ENCODE assay signal across 9 cellular contexts in genomic region chr1:63775418-63776127, GRCh38. TPM values are rescaled to one million over a fixed set of nuclear protein-coding genes. Genes with fewer than 3 reads are reported as not detected.
DNase-seq lines count a peak whose midpoint lies in the region; ATAC-seq and TF ChIP-seq lines count a peak whose summit lies in the region.
"Had no signal": no experiment of that assay in that cellular context is flagged by ENCODE, and none has a peak within 500 bp of the region (broad histone marks: within the 10 kb centered on the region; RNA-seq: fewer than 3 reads in every experiment).

No MANE protein-coding gene starts in this region.

- peaks cover 70% of the 10 kb centered on the region for H3K4me1 Mint-ChIP-seq in WTC11

- peak overlapping the region; percentile 99 for H3K27ac Mint-ChIP-seq in WTC11

- H3K27ac ChIP-seq in iPS DF 6.9 (ENCODE audit: low read length) = peak overlapping the region; percentile 44
- H3K27ac ChIP-seq in skin epidermis = peak overlapping the region in 7 of 21 experiments; percentile 59 to 85 (median 81)
- H3K27ac ChIP-seq: 22Rv1 had no signal

- no peaks in the 10 kb centered on the region for H3K27me3 Mint-ChIP-seq in WTC11 (ENCODE audit: low read depth)

- H3K9me3 ChIP-seq in iPS DF 6.9 (ENCODE audit: control insufficient read depth, insufficient read depth, low read length) = no peaks in the 10 kb centered on the region

- ATAC-seq in WTC11 = no peak

- DNase-seq in DMS 273 (lab: John Stamatoyannopoulos, UW; ENCODE audit: unreplicated experiment) (peak; percentile 40), DMS 273 treated with DMSO at 0.1 percent for 48 hours (lab: John Stamatoyannopoulos, UW) (no peak), WTC11 (ENCODE audit: low spot score) (no peak), iPS DF 6.9 (ENCODE audit: low read depth, low spot score) (no peak), cerebellar nuclear complex (lab: John Stamatoyannopoulos, UW) (no peak), DMS153 treated with DMSO at 0.1 percent for 48 hours (lab: John Stamatoyannopoulos, UW; ENCODE audit: unreplicated experiment) (no peak)
- no peak for DNase-seq in activated effector memory CD4-positive, alpha-beta T cell treated with anti-CD3 and anti-CD28 coated beads, Interleukin-2, amount 50 U/mL, for 16 hours

- H3K36me3 ChIP-seq in iPS DF 6.9 (ENCODE audit: control insufficient read depth, insufficient read depth, low read length) = no peaks in the 10 kb centered on the region

- no peak for TF ChIP-seq CTCF in WTC11 (IDR thresholded peaks at IDR 0.05)

- H3K36me3 Mint-ChIP-seq in WTC11 = no peaks in the 10 kb centered on the region

- peak overlapping the region; percentile 55; the same call in 1 of the 2 replicates for H3K4me3 ChIP-seq in iPS DF 6.9 (ENCODE audit: low read length)
- H3K4me3 ChIP-seq in skin epidermis = peak overlapping the region; percentile 54 to 69 (median 59)

- H3K4me3 Mint-ChIP-seq in WTC11 = peak overlapping the region; percentile 95

- no CpG with 5 or more reads among the region's 8 CpGs for WGBS in iPS DF 6.9 (ENCODE audit: insufficient coverage, insufficient read length)

- H3K4me1 ChIP-seq in iPS DF 6.9 (ENCODE audit: control insufficient read depth, insufficient read depth, low read length) = peaks cover 3% of the 10 kb centered on the region; the same call in 1 of the 2 replicates

- H3K9me3 Mint-ChIP-seq in WTC11 = no peaks in the 10 kb centered on the region

- POLR2A ChIA-PET in WTC11 (lab: Charles Lee) = interaction anchor here (0.9 to 1.6 kb wide), 4 partner anchors 15 to 139 kb away, joined by 3 to 4 read pairs (median 4); no protein-coding TSS in a partner anchor

- CTCF ChIA-PET in WTC11 (lab: Charles Lee) = interaction anchor here (1.0 to 1.3 kb wide), 6 partner anchors 11 to 142 kb away, joined by 3 to 14 read pairs (median 4); no protein-coding TSS in a partner anchor

- no peaks in the 10 kb centered on the region for H3K27me3 ChIP-seq in iPS DF 6.9 (ENCODE audit: control insufficient read depth, insufficient read depth, low read length)

TF ChIP-seq in WTC11, 78 proteins besides CTCF, POLR2A, EP300 and RAD21:
- TF ChIP-seq, protein P1, sequence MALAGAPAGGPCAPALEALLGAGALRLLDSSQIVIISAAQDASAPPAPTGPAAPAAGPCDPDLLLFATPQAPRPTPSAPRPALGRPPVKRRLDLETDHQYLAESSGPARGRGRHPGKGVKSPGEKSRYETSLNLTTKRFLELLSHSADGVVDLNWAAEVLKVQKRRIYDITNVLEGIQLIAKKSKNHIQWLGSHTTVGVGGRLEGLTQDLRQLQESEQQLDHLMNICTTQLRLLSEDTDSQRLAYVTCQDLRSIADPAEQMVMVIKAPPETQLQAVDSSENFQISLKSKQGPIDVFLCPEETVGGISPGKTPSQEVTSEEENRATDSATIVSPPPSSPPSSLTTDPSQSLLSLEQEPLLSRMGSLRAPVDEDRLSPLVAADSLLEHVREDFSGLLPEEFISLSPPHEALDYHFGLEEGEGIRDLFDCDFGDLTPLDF (CRISPR knock-in tag; IDR thresholded peaks at IDR 0.05) = no peak
- TF ChIP-seq FOXJ3 (CRISPR knock-in tag; IDR thresholded peaks at IDR 0.05; ENCODE audit: borderline replicate concordance) (0 out of 2 replicates have a peak, but pooled peaks have one; percentile 14), TEAD1 (CRISPR knock-in tag; IDR thresholded peaks at IDR 0.05) (peak; percentile 68; the same call in 1 of the 2 replicates), ZNF423 (CRISPR knock-in tag; IDR thresholded peaks at IDR 0.05) (peak; percentile 59), FOXK1 (CRISPR knock-in tag; IDR thresholded peaks at IDR 0.05) (peak; percentile 96)
- TF ChIP-seq, protein P2, sequence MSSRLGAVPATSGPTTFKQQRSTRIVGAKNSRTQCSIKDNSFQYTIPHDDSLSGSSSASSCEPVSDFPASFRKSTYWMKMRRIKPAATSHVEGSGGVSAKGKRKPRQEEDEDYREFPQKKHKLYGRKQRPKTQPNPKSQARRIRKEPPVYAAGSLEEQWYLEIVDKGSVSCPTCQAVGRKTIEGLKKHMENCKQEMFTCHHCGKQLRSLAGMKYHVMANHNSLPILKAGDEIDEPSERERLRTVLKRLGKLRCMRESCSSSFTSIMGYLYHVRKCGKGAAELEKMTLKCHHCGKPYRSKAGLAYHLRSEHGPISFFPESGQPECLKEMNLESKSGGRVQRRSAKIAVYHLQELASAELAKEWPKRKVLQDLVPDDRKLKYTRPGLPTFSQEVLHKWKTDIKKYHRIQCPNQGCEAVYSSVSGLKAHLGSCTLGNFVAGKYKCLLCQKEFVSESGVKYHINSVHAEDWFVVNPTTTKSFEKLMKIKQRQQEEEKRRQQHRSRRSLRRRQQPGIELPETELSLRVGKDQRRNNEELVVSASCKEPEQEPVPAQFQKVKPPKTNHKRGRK (CRISPR knock-in tag; IDR thresholded peaks at IDR 0.05; ENCODE audit: borderline replicate concordance) = no peak
- TF ChIP-seq, protein P3, sequence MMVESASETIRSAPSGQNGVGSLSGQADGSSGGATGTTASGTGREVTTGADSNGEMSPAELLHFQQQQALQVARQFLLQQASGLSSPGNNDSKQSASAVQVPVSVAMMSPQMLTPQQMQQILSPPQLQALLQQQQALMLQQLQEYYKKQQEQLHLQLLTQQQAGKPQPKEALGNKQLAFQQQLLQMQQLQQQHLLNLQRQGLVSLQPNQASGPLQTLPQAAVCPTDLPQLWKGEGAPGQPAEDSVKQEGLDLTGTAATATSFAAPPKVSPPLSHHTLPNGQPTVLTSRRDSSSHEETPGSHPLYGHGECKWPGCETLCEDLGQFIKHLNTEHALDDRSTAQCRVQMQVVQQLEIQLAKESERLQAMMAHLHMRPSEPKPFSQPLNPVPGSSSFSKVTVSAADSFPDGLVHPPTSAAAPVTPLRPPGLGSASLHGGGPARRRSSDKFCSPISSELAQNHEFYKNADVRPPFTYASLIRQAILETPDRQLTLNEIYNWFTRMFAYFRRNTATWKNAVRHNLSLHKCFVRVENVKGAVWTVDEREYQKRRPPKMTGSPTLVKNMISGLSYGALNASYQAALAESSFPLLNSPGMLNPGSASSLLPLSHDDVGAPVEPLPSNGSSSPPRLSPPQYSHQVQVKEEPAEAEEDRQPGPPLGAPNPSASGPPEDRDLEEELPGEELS (CRISPR knock-in tag; IDR thresholded peaks at IDR 0.05) = peak; percentile 89; the same call in 1 of the 2 replicates
TF ChIP-seq in WTC11: peak in this region for 5.

RNA-seq across cellular contexts. Expression of gene ROR1, which starts 1.8 kb away (rescaled TPM):
- total RNA-seq in WTC11 (2021) = 54.6 to 56.3 TPM (median 55.2 TPM) in 3 replicates
